1 cellular context compared by ENCODE assay signal in the genomic region with DNA sequence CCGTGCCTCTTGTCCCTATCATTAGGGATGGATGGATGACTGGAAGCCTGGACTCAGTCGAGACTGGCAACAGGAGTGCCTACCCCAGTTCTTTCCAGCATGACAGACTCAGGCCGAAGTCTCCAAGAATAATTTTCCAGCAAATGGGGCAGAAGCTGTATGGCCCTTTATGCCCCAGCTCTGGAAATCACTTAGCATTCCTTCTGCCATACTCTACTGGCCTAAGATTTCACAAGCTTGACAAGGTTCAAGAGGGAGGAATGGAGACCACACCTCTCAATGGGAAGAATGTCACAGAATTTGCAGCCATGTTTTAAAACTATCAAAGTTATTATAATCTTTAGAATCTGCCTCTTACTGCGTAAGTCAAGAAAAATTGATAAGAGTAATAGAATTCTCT.
TF ChIP-seq lines count a peak whose summit lies in the region.

No MANE protein-coding gene starts in this region.

TF ChIP-seq in H1, 55 proteins besides CTCF, POLR2A, EP300 and RAD21:
- TF ChIP-seq, protein P1, sequence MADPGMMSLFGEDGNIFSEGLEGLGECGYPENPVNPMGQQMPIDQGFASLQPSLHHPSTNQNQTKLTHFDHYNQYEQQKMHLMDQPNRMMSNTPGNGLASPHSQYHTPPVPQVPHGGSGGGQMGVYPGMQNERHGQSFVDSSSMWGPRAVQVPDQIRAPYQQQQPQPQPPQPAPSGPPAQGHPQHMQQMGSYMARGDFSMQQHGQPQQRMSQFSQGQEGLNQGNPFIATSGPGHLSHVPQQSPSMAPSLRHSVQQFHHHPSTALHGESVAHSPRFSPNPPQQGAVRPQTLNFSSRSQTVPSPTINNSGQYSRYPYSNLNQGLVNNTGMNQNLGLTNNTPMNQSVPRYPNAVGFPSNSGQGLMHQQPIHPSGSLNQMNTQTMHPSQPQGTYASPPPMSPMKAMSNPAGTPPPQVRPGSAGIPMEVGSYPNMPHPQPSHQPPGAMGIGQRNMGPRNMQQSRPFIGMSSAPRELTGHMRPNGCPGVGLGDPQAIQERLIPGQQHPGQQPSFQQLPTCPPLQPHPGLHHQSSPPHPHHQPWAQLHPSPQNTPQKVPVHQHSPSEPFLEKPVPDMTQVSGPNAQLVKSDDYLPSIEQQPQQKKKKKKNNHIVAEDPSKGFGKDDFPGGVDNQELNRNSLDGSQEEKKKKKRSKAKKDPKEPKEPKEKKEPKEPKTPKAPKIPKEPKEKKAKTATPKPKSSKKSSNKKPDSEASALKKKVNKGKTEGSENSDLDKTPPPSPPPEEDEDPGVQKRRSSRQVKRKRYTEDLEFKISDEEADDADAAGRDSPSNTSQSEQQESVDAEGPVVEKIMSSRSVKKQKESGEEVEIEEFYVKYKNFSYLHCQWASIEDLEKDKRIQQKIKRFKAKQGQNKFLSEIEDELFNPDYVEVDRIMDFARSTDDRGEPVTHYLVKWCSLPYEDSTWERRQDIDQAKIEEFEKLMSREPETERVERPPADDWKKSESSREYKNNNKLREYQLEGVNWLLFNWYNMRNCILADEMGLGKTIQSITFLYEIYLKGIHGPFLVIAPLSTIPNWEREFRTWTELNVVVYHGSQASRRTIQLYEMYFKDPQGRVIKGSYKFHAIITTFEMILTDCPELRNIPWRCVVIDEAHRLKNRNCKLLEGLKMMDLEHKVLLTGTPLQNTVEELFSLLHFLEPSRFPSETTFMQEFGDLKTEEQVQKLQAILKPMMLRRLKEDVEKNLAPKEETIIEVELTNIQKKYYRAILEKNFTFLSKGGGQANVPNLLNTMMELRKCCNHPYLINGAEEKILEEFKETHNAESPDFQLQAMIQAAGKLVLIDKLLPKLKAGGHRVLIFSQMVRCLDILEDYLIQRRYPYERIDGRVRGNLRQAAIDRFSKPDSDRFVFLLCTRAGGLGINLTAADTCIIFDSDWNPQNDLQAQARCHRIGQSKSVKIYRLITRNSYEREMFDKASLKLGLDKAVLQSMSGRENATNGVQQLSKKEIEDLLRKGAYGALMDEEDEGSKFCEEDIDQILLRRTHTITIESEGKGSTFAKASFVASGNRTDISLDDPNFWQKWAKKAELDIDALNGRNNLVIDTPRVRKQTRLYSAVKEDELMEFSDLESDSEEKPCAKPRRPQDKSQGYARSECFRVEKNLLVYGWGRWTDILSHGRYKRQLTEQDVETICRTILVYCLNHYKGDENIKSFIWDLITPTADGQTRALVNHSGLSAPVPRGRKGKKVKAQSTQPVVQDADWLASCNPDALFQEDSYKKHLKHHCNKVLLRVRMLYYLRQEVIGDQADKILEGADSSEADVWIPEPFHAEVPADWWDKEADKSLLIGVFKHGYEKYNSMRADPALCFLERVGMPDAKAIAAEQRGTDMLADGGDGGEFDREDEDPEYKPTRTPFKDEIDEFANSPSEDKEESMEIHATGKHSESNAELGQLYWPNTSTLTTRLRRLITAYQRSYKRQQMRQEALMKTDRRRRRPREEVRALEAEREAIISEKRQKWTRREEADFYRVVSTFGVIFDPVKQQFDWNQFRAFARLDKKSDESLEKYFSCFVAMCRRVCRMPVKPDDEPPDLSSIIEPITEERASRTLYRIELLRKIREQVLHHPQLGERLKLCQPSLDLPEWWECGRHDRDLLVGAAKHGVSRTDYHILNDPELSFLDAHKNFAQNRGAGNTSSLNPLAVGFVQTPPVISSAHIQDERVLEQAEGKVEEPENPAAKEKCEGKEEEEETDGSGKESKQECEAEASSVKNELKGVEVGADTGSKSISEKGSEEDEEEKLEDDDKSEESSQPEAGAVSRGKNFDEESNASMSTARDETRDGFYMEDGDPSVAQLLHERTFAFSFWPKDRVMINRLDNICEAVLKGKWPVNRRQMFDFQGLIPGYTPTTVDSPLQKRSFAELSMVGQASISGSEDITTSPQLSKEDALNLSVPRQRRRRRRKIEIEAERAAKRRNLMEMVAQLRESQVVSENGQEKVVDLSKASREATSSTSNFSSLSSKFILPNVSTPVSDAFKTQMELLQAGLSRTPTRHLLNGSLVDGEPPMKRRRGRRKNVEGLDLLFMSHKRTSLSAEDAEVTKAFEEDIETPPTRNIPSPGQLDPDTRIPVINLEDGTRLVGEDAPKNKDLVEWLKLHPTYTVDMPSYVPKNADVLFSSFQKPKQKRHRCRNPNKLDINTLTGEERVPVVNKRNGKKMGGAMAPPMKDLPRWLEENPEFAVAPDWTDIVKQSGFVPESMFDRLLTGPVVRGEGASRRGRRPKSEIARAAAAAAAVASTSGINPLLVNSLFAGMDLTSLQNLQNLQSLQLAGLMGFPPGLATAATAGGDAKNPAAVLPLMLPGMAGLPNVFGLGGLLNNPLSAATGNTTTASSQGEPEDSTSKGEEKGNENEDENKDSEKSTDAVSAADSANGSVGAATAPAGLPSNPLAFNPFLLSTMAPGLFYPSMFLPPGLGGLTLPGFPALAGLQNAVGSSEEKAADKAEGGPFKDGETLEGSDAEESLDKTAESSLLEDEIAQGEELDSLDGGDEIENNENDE (IDR thresholded peaks at IDR 0.05; ENCODE audit: insufficient replicate concordance, low read length), result no peak
- no peak for TF ChIP-seq NRF1 (IDR thresholded peaks at IDR 0.05; ENCODE audit: low read depth, low read length)
- TF ChIP-seq CEBPB (IDR thresholded peaks at IDR 0.05; ENCODE audit: low read depth, low read length), result no peak
- TF ChIP-seq SIRT6 (IDR thresholded peaks at IDR 0.05; ENCODE audit: low read length), result no peak
- TF ChIP-seq SIN3A (conservative IDR thresholded peaks at IDR 0.05 in 1 of 2, IDR thresholded peaks at IDR 0.05 in 1 of 2; ENCODE audit: low read depth in 1 of 2, low read length in 2 of 2), result no peak
- no peak for TF ChIP-seq SAP30 (IDR thresholded peaks at IDR 0.05; ENCODE audit: insufficient read depth, insufficient replicate concordance, low read length)
- TF ChIP-seq PHF8 (conservative IDR thresholded peaks at IDR 0.05; ENCODE audit: low read depth, low read length), result no peak
- TF ChIP-seq SP4 (IDR thresholded peaks at IDR 0.05; ENCODE audit: low read length), result no peak
- no peak for TF ChIP-seq EGR1 (IDR thresholded peaks at IDR 0.05; ENCODE audit: borderline replicate concordance, low read depth, low read length)
- TF ChIP-seq CBX8 (IDR thresholded peaks at IDR 0.05; ENCODE audit: borderline replicate concordance, low read depth, low read length), result no peak
- no peak for TF ChIP-seq TCF12 (IDR thresholded peaks at IDR 0.05; ENCODE audit: low read depth, low read length)
- TF ChIP-seq FOSL1 (IDR thresholded peaks at IDR 0.05; ENCODE audit: insufficient read depth, low read depth, low read length), result no peak
- TF ChIP-seq BRCA1 (IDR thresholded peaks at IDR 0.05; ENCODE audit: low read depth, low read length), result no peak
- TF ChIP-seq GABPA (IDR thresholded peaks at IDR 0.05; ENCODE audit: borderline replicate concordance, insufficient read depth, low read length), result no peak
- no peak for TF ChIP-seq YY1 (IDR thresholded peaks at IDR 0.05; ENCODE audit: low read depth, low read length)
- no peak for TF ChIP-seq MAFK (IDR thresholded peaks at IDR 0.05; ENCODE audit: low read depth, low read length)
- no peak for TF ChIP-seq KDM1A (IDR thresholded peaks at IDR 0.05; ENCODE audit: borderline replicate concordance, low read length)
- no peak for TF ChIP-seq CTBP2 (IDR thresholded peaks at IDR 0.05; ENCODE audit: borderline replicate concordance, insufficient read depth, insufficient read length, low read length)
- no peak for TF ChIP-seq SUZ12 (IDR thresholded peaks at IDR 0.05; ENCODE audit: low read length)
